ENCODE assay signal across 24 cellular contexts in genomic region chr11:61712911-61713310, GRCh38. TPM values are rescaled to one million over a fixed set of nuclear protein-coding genes. Genes with fewer than 3 reads are reported as not detected.
"Had no signal": no experiment of that assay in that cellular context is flagged by ENCODE, and none has a peak within 500 bp of the region (broad histone marks: within the 10 kb centered on the region; RNA-seq: fewer than 3 reads in every experiment).

No MANE protein-coding gene starts in this region.

- H3K36me3 Mint-ChIP-seq: immature natural killer cell; mesothelial cell of epicardium; naive B cell; natural killer cell; stimulated activated effector memory CD8-positive, alpha-beta T cell treated with anti-CD3 and anti-CD28 coated beads, Interleukin-12 subunit alpha, Interleukin-12 subunit beta, amount 100 ng/mL, for 72 hours; type B pancreatic cell had no signal

- H3K4me3 Mint-ChIP-seq: immature natural killer cell; mesothelial cell of epicardium; natural killer cell; nephron progenitor cell; stimulated activated effector memory CD8-positive, alpha-beta T cell treated with anti-CD3 and anti-CD28 coated beads, Interleukin-12 subunit alpha, Interleukin-12 subunit beta, amount 100 ng/mL, for 72 hours; stimulated activated naive CD8-positive, alpha-beta T cell treated with anti-CD3 and anti-CD28 coated beads, Interleukin-15, Interleukin-2, amounts not matched to agents 100 ng/mL and 50 ng/mL, for 24 hours; type B pancreatic cell had no signal

- H3K27ac ChIP-seq: left ventricle myocardium inferior, ovary, right atrium auricular region, sigmoid colon, spleen, suprapubic skin, uterus had no signal

- H3K27ac Mint-ChIP-seq: immature natural killer cell; mesothelial cell of epicardium; natural killer cell; nephron progenitor cell; progenitor cell of endocrine pancreas; stimulated activated effector memory CD8-positive, alpha-beta T cell treated with anti-CD3 and anti-CD28 coated beads, Interleukin-12 subunit alpha, Interleukin-12 subunit beta, amount 100 ng/mL, for 72 hours; stimulated activated naive CD8-positive, alpha-beta T cell treated with anti-CD3 and anti-CD28 coated beads, Interleukin-15, Interleukin-2, amounts not matched to agents 100 ng/mL and 50 ng/mL, for 24 hours; type B pancreatic cell had no signal

- H3K27me3 ChIP-seq: ovary, right atrium auricular region, sigmoid colon, suprapubic skin, tibial nerve, uterus had no signal

- ATAC-seq: natural killer cell; stimulated activated effector memory CD8-positive, alpha-beta T cell treated with anti-CD3 and anti-CD28 coated beads, Interleukin-12 subunit alpha, Interleukin-12 subunit beta, amount 100 ng/mL, for 72 hours had no signal

- H3K27me3 Mint-ChIP-seq: progenitor cell of endocrine pancreas; stimulated activated naive CD8-positive, alpha-beta T cell treated with anti-CD3 and anti-CD28 coated beads, Interleukin-15, Interleukin-2, amounts not matched to agents 100 ng/mL and 50 ng/mL, for 24 hours; type B pancreatic cell had no signal

- H3K4me3 ChIP-seq: left ventricle myocardium inferior, lung, ovary, right atrium auricular region, sigmoid colon, spleen, suprapubic skin, tibial nerve, uterus had no signal

- H3K9me3 Mint-ChIP-seq: immature natural killer cell; mesothelial cell of epicardium; naive B cell; natural killer cell; nephron progenitor cell; stimulated activated effector memory CD8-positive, alpha-beta T cell treated with anti-CD3 and anti-CD28 coated beads, Interleukin-12 subunit alpha, Interleukin-12 subunit beta, amount 100 ng/mL, for 72 hours; stimulated activated naive CD8-positive, alpha-beta T cell treated with anti-CD3 and anti-CD28 coated beads, Interleukin-15, Interleukin-2, amounts not matched to agents 100 ng/mL and 50 ng/mL, for 24 hours; type B pancreatic cell had no signal

- DNase-seq: hypothalamus; immature natural killer cell; kidney; left ventricle myocardium inferior; mesendoderm; naive B cell; natural killer cell; nephron progenitor cell; ovary; sigmoid colon; small intestine; spleen; stimulated activated CD4-positive, alpha-beta T cell treated with anti-CD3 and anti-CD28 coated beads, Interleukin-4, amount 100 ng/mL, for 24 hours; stimulated activated naive CD4-positive, alpha-beta T cell; uterus had no signal

- H3K4me1 Mint-ChIP-seq: naive B cell; stimulated activated effector memory CD8-positive, alpha-beta T cell treated with anti-CD3 and anti-CD28 coated beads, Interleukin-12 subunit alpha, Interleukin-12 subunit beta, amount 100 ng/mL, for 72 hours had no signal

- H3K36me3 ChIP-seq: left ventricle myocardium inferior, ovary, right atrium auricular region, sigmoid colon, spleen, suprapubic skin, tibial nerve, uterus had no signal

- H3K9me3 ChIP-seq: left ventricle myocardium inferior, ovary, right atrium auricular region, sigmoid colon, spleen, suprapubic skin, tibial nerve, uterus had no signal

RNA-seq across cellular contexts. Expression of gene DAGLA, which starts 32.7 kb away (rescaled TPM):
- polyA plus RNA-seq: immature natural killer cell had no signal
